In genomic region chr19:48321622-48322591, GRCh38 we compare ENCODE assay signal across 1 cellular context.
A peak's percentile ranks its signal among the peaks of the same experiment; 100 is the strongest.
TF ChIP-seq lines count a peak whose summit lies in the region.

No MANE protein-coding gene starts in this region.

TF ChIP-seq in K562, 482 proteins besides CTCF, POLR2A, EP300 and RAD21 (continued from another document and continues in another):
- peak; percentile 39 for TF ChIP-seq CREB1 (IDR thresholded peaks at IDR 0.05)
- TF ChIP-seq CREB1 (CRISPR knock-in tag; IDR thresholded peaks at IDR 0.05), result peak; percentile 69
- no peak for TF ChIP-seq HDGF (IDR thresholded peaks at IDR 0.05)
- TF ChIP-seq ZNF511 (CRISPR knock-in tag; IDR thresholded peaks at IDR 0.05), result peak; percentile 64
- no peak; the same call in 1 of the 2 replicates for TF ChIP-seq FOXM1 (IDR thresholded peaks at IDR 0.05; ENCODE audit: low read depth)
- TF ChIP-seq FOXM1 (CRISPR knock-in tag; IDR thresholded peaks at IDR 0.05; ENCODE audit: low read depth), result no peak
- no peak for TF ChIP-seq RBM22 (IDR thresholded peaks at IDR 0.05; ENCODE audit: low read depth, low read length, poor library complexity, severe bottlenecking)
- TF ChIP-seq FOXJ3 (CRISPR knock-in tag; IDR thresholded peaks at IDR 0.05), result no peak
- TF ChIP-seq E2F1 (CRISPR knock-in tag; IDR thresholded peaks at IDR 0.05), result no peak
- TF ChIP-seq HOXB6 (CRISPR knock-in tag; IDR thresholded peaks at IDR 0.05; ENCODE audit: borderline replicate concordance), result no peak
- TF ChIP-seq TAF7 (tag; IDR thresholded peaks at IDR 0.05), result peak; percentile 28; the same call in 1 of the 2 replicates
- no peak for TF ChIP-seq ZNF778 (CRISPR knock-in tag; IDR thresholded peaks at IDR 0.05)
- TF ChIP-seq THRB (CRISPR knock-in tag; conservative IDR thresholded peaks at IDR 0.05), result no peak; the same call in 1 of the 2 replicates
- peak; percentile 41 for TF ChIP-seq GTF2B (IDR thresholded peaks at IDR 0.05; ENCODE audit: extremely low read depth, insufficient read length)
- TF ChIP-seq HEY1 (CRISPR knock-in tag; IDR thresholded peaks at IDR 0.05; ENCODE audit: borderline replicate concordance), result no peak
- no peak for TF ChIP-seq MEF2D (tag; conservative IDR thresholded peaks at IDR 0.05; ENCODE audit: low read depth)
- no peak for TF ChIP-seq ID3 (CRISPR knock-in tag; IDR thresholded peaks at IDR 0.05)
- peak; percentile 53 for TF ChIP-seq ID3 (tag; IDR thresholded peaks at IDR 0.05)
- TF ChIP-seq HMGN3 (IDR thresholded peaks at IDR 0.05; ENCODE audit: borderline replicate concordance, extremely low read depth, insufficient read length, low read depth, low read length), result peak; percentile 99
- TF ChIP-seq EZH2 (IDR thresholded peaks at IDR 0.05; ENCODE audit: borderline replicate concordance, low read depth, low read length), result no peak
- TF ChIP-seq ADNP (tag; IDR thresholded peaks at IDR 0.05), result no peak
- peak in 1 of 2 experiments; percentile 60; a peak in 2 of 4 replicates for TF ChIP-seq SRF (CRISPR knock-in tag; IDR thresholded peaks at IDR 0.05)
- no peak for TF ChIP-seq ESRRB (CRISPR knock-in tag; IDR thresholded peaks at IDR 0.05; ENCODE audit: borderline replicate concordance)
- TF ChIP-seq NFIX (CRISPR knock-in tag; IDR thresholded peaks at IDR 0.05; ENCODE audit: low read depth), result no peak
- peak; percentile 48; the same call in 1 of the 2 replicates for TF ChIP-seq CBX1 (IDR thresholded peaks at IDR 0.05; ENCODE audit: low read depth)
- TF ChIP-seq JUN (IDR thresholded peaks at IDR 0.05; ENCODE audit: borderline replicate concordance, low read depth, low read length), result peak; percentile 55; the same call in 1 of the 2 replicates
- TF ChIP-seq JUN (CRISPR knock-in tag; IDR thresholded peaks at IDR 0.05; ENCODE audit: borderline replicate concordance), result no peak
- peak; percentile 0 for TF ChIP-seq FOS (IDR thresholded peaks at IDR 0.05; ENCODE audit: extremely low read depth, insufficient read length)
- no peak for TF ChIP-seq COPS2 (conservative IDR thresholded peaks at IDR 0.05)
- peak; percentile 54 for TF ChIP-seq RBBP5 (IDR thresholded peaks at IDR 0.05; ENCODE audit: borderline replicate concordance, insufficient read depth, low read length, poor library complexity, severe bottlenecking)
- TF ChIP-seq SAFB2 (IDR thresholded peaks at IDR 0.05; ENCODE audit: borderline replicate concordance, low read depth, low read length, severe bottlenecking), result no peak
- TF ChIP-seq MTF1 (CRISPR knock-in tag; IDR thresholded peaks at IDR 0.05; ENCODE audit: borderline replicate concordance), result no peak
- TF ChIP-seq BRF1 (IDR thresholded peaks at IDR 0.05; ENCODE audit: borderline replicate concordance, extremely low read depth, insufficient read length), result no peak
- no peak for TF ChIP-seq ZHX1 (conservative IDR thresholded peaks at IDR 0.05; ENCODE audit: low read length)
- TF ChIP-seq MLX (CRISPR knock-in tag; conservative IDR thresholded peaks at IDR 0.05), result peak in 1 of 2 experiments; percentile 52; a peak in 1 of 4 replicates
- TF ChIP-seq ERF (CRISPR knock-in tag; IDR thresholded peaks at IDR 0.05), result peak; percentile 88
- no peak for TF ChIP-seq MTA1 (IDR thresholded peaks at IDR 0.05; ENCODE audit: borderline replicate concordance)
- TF ChIP-seq MAX (CRISPR knock-in tag; IDR thresholded peaks at IDR 0.05), result peak; percentile 97
- no peak for TF ChIP-seq ZZZ3 (IDR thresholded peaks at IDR 0.05)
- TF ChIP-seq ZFP91 (CRISPR knock-in tag; IDR thresholded peaks at IDR 0.05), result no peak
- no peak for TF ChIP-seq ZBTB26 (CRISPR knock-in tag; IDR thresholded peaks at IDR 0.05)
- TF ChIP-seq TRIM28 (IDR thresholded peaks at IDR 0.05), result peak; percentile 17; the same call in 1 of the 2 replicates
- TF ChIP-seq ZBTB11 (CRISPR knock-in tag; IDR thresholded peaks at IDR 0.05), result peak in 1 of 3 experiments; percentile 38; a peak in 1 of 6 replicates
- TF ChIP-seq CREBBP (IDR thresholded peaks at IDR 0.05; ENCODE audit: low read depth, low read length), result no peak
- TF ChIP-seq NR2F6 (CRISPR knock-in tag; IDR thresholded peaks at IDR 0.05), result no peak
- peak in 1 of 2 experiments; percentile 73; a peak in 1 of 4 replicates for TF ChIP-seq SIN3A (IDR thresholded peaks at IDR 0.05; ENCODE audit: borderline replicate concordance in 2 of 2, control insufficient read depth in 1 of 2, low read depth in 2 of 2, low read length in 2 of 2)
- TF ChIP-seq ZKSCAN8 (CRISPR knock-in tag; IDR thresholded peaks at IDR 0.05), result no peak
- peak; percentile 93 for TF ChIP-seq BRD4 (IDR thresholded peaks at IDR 0.05)
- no peak for TF ChIP-seq ZNF76 (CRISPR knock-in tag; IDR thresholded peaks at IDR 0.05; ENCODE audit: borderline replicate concordance)
- TF ChIP-seq MXD1 (CRISPR knock-in tag; IDR thresholded peaks at IDR 0.05; ENCODE audit: borderline replicate concordance, poor library complexity, severe bottlenecking), result peak; percentile 66
- no peak for TF ChIP-seq IRF1 (CRISPR knock-in tag; IDR thresholded peaks at IDR 0.05; ENCODE audit: borderline replicate concordance)
- peak; percentile 23; the same call in 1 of the 2 replicates for TF ChIP-seq ZBTB1 (CRISPR knock-in tag; IDR thresholded peaks at IDR 0.05; ENCODE audit: borderline replicate concordance, low read depth)
- TF ChIP-seq CCNT2 (IDR thresholded peaks at IDR 0.05; ENCODE audit: borderline replicate concordance, extremely low read depth, insufficient read length, low read depth, low read length), result peak; percentile 99
